Comparison of ENCODE assay signal across 8 cellular contexts in genomic region chr14:20631023-20631820, GRCh38. TPM values are rescaled to one million over a fixed set of nuclear protein-coding genes. Genes with fewer than 3 reads are reported as not detected.
DNase-seq lines count a peak whose midpoint lies in the region; ATAC-seq and TF ChIP-seq lines count a peak whose summit lies in the region.

No MANE protein-coding gene starts in this region.

- H3K4me3 ChIP-seq in OCI-LY3 (ENCODE audit: low read length) (peak overlapping the region; percentile 83), gastroesophageal sphincter (peak overlapping the region; percentile 10 to 44), trophoblast cell (ENCODE audit: low read depth, low read length) (peak overlapping the region; percentile 67)

- H3K14ac ChIP-seq in trophoblast cell (ENCODE audit: low read length), result no peak overlapping the region

- TF ChIP-seq EP300 in gastroesophageal sphincter (IDR thresholded peaks at IDR 0.05), result no peak

- H3K4ac ChIP-seq in trophoblast cell (ENCODE audit: low read depth, low read length), result no peak overlapping the region

- H3K23ac ChIP-seq in trophoblast cell (ENCODE audit: low read length), result no peak overlapping the region

- H2AFZ ChIP-seq in OCI-LY3 (ENCODE audit: low read depth, low read length), result peak overlapping the region; percentile 59
- peak overlapping the region; percentile 81 for H2AFZ ChIP-seq in trophoblast cell (ENCODE audit: insufficient read depth, low read length, poor library complexity)

- peak; percentile 80 for DNase-seq in activated effector memory CD4-positive, alpha-beta T cell treated with anti-CD3 and anti-CD28 coated beads, Interleukin-2, amount 50 U/mL, for 16 hours
- DNase-seq in activated effector memory CD4-positive, alpha-beta T cell treated with Interleukin-2 at 50 U/mL for 16 hours, result no peak
- peak; percentile 52 for DNase-seq in activated naive CD4-positive, alpha-beta T cell treated with Interleukin-2 at 50 U/mL for 16 hours
- DNase-seq in trophoblast cell, result peak in 1 of 2 donors; percentile 72

- no peaks in the 10 kb centered on the region for H3K79me1 ChIP-seq in trophoblast cell (ENCODE audit: low read length)

- ATAC-seq in gastroesophageal sphincter (no peak), HG03460 (IDR thresholded peaks at IDR 0.05; ENCODE audit: unreplicated experiment) (no peak), HG02884 (IDR thresholded peaks at IDR 0.05; ENCODE audit: unreplicated experiment) (no peak)

- no peak overlapping the region for H2AK5ac ChIP-seq in trophoblast cell (ENCODE audit: low read length)

- H3K4me1 ChIP-seq in OCI-LY3 (ENCODE audit: low read length) (peaks cover 8% of the 10 kb centered on the region; the same call in 1 of the 2 replicates), gastroesophageal sphincter (peaks cover 0 to 49% (median 13%) of the 10 kb centered on the region in 3 donors), trophoblast cell (ENCODE audit: control insufficient read depth in 1 of 2, insufficient read depth in 2 of 2, low read length in 2 of 2) (peaks cover 12 to 14% of the 10 kb centered on the region in 2 experiments)

- peak overlapping the region; percentile 72 for H3K9ac ChIP-seq in OCI-LY3 (ENCODE audit: low read length)
- no peak overlapping the region for H3K9ac ChIP-seq in trophoblast cell (ENCODE audit: low read length)

- no peaks in the 10 kb centered on the region for H3K9me3 ChIP-seq in OCI-LY3 (ENCODE audit: insufficient read depth, low read length)
- H3K9me3 ChIP-seq in gastroesophageal sphincter, result no peaks in the 10 kb centered on the region
- H3K9me3 ChIP-seq in trophoblast cell (ENCODE audit: insufficient read depth, low read depth, low read length), result no peaks in the 10 kb centered on the region

- H3K27me3 ChIP-seq in OCI-LY3 (ENCODE audit: low read depth, low read length) (peaks cover 18% of the 10 kb centered on the region), gastroesophageal sphincter (peaks cover 44% of the 10 kb centered on the region), trophoblast cell (ENCODE audit: insufficient read depth, low read length) (no peaks in the 10 kb centered on the region)

- no peak overlapping the region for H4K8ac ChIP-seq in trophoblast cell (ENCODE audit: low read depth, low read length)

- H3K36me3 ChIP-seq in OCI-LY3 (replicated peaks; ENCODE audit: low read depth, low read length) (no peaks in the 10 kb centered on the region), gastroesophageal sphincter (no peaks in the 10 kb centered on the region), trophoblast cell (ENCODE audit: control insufficient read depth in 1 of 2, insufficient read depth in 2 of 2, low read length in 2 of 2) (no peaks in the 10 kb centered on the region)

- H4K12ac ChIP-seq in trophoblast cell (ENCODE audit: low read depth, low read length), result no peak overlapping the region

- no peak overlapping the region for H4K91ac ChIP-seq in trophoblast cell (ENCODE audit: low read depth, low read length)

- H3K27ac ChIP-seq in OCI-LY3 (ENCODE audit: low read length) (peak overlapping the region; percentile 25), gastroesophageal sphincter (peak overlapping the region in 1 of 4 donors; percentile 2), trophoblast cell (ENCODE audit: low read depth, low read length) (no peak overlapping the region)

- peak overlapping the region; percentile 86 for H3K4me2 ChIP-seq in OCI-LY3 (ENCODE audit: low read length)
- peak overlapping the region; percentile 84 for H3K4me2 ChIP-seq in trophoblast cell (ENCODE audit: low read length)

- H2BK5ac ChIP-seq in trophoblast cell (ENCODE audit: low read depth, low read length, poor library complexity), result no peak overlapping the region

- no peak for TF ChIP-seq CTCF in OCI-LY3 (IDR thresholded peaks at IDR 0.05; ENCODE audit: low read depth, low read length)
- no peak for TF ChIP-seq CTCF in gastroesophageal sphincter (IDR thresholded peaks at IDR 0.05)

- no peak overlapping the region for H2BK120ac ChIP-seq in trophoblast cell (ENCODE audit: insufficient read depth, low read length, poor library complexity)

- no peaks in the 10 kb centered on the region for H3K79me2 ChIP-seq in OCI-LY3 (ENCODE audit: low read length)
- H3K79me2 ChIP-seq in trophoblast cell (ENCODE audit: control insufficient read depth, insufficient read depth, low read length, poor library complexity), result no peaks in the 10 kb centered on the region

- no peak for TF ChIP-seq POLR2A in gastroesophageal sphincter (IDR thresholded peaks at IDR 0.05)

- H4K20me1 ChIP-seq in OCI-LY3 (ENCODE audit: insufficient read depth, low read length), result no peaks in the 10 kb centered on the region

- no peak overlapping the region for H3K18ac ChIP-seq in trophoblast cell (ENCODE audit: low read length)

- no peak overlapping the region for H2BK12ac ChIP-seq in trophoblast cell (ENCODE audit: low read length)

- WGBS in gastroesophageal sphincter (ENCODE audit: low coverage in 1 of 2), 2 donors, result 1 to 2% methylated on average over 13 to 16 of the region's 18 CpGs
- no CpG with 5 or more reads among the region's 18 CpGs for WGBS in trophoblast cell (ENCODE audit: extremely low coverage, insufficient coverage, insufficient read length)

RNA-seq across cellular contexts. Expression of gene OR6S1, which starts 10.3 kb away (rescaled TPM):
- not detected for total RNA-seq in gastroesophageal sphincter
- not detected in 2 replicates for polyA plus RNA-seq in trophoblast cell (2013)

RNA-seq across cellular contexts. Expression of gene RNASE12, which starts 40.0 kb away (rescaled TPM):
- total RNA-seq in gastroesophageal sphincter, result not detected
- polyA plus RNA-seq in trophoblast cell (2013), result not detected in 2 replicates

RNA-seq across cellular contexts. Expression of gene RNASE11, which starts 43.4 kb away (rescaled TPM):
- total RNA-seq in gastroesophageal sphincter, result not detected
- not detected in 2 replicates for polyA plus RNA-seq in trophoblast cell (2013)

RNA-seq across cellular contexts. Expression of gene RNASE4, which starts 53.1 kb away (rescaled TPM):
- 100 to 1,000 TPM in 2 of 4 donors, 10 to 100 TPM in 2; 65.2 to 139 (median 106) TPM for total RNA-seq in gastroesophageal sphincter
- polyA plus RNA-seq in trophoblast cell (2013), result 3.7 and 4.6 TPM in 2 replicates

RNA-seq across cellular contexts. Expression of gene ANG, which starts 57.3 kb away (rescaled TPM):
- 10 to 100 TPM; 16.8 to 32.0 (median 25.2) TPM for total RNA-seq in gastroesophageal sphincter
- polyA plus RNA-seq in trophoblast cell (2013), result 2.5 and 3.4 TPM in 2 replicates

Comparison
In these comparisons a context has a peak if more than half of its experiments do, and no peak if none do; other contexts are left out.
1. H3K4me3 ChIP-seq: peak in every context shown above with its lines; median percentile 83 in OCI-LY3; 67 in trophoblast cell; 27 in gastroesophageal sphincter.